1 cellular context compared by ENCODE assay signal in the genomic region with DNA sequence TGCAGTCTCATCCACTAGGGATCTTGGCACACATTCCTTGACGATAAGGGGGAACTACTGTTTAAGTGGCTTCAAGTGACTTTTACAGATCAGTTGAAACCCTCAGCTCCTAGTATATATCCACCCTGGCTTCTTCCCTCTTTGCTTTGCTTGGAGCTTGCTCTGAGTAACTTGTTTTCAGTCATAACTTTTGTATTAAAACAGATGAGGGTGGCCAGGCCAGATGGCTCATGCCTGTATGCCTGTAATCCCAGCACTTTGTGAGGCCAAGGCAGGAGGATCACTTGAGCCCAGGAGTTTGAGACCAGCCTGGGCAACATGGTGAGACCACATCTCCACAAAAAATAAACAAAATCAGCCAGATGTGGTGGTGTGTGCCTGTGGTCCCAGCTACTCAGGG.
TF ChIP-seq lines count a peak whose summit lies in the region.

No MANE protein-coding gene starts in this region.

TF ChIP-seq in HepG2, 621 proteins besides CTCF, POLR2A, EP300 and RAD21:
- TF ChIP-seq KAT8 (CRISPR knock-in tag; IDR thresholded peaks at IDR 0.05) (no peak), EHMT2 (IDR thresholded peaks at IDR 0.05; ENCODE audit: borderline replicate concordance, low read depth, low read length) (no peak), NCOA5 (CRISPR knock-in tag; IDR thresholded peaks at IDR 0.05) (no peak), NFE2L2 (IDR thresholded peaks at IDR 0.05; ENCODE audit: low read length) (no peak), KLF9 (CRISPR knock-in tag; IDR thresholded peaks at IDR 0.05; ENCODE audit: low read depth) (no peak), ZNF747 (CRISPR knock-in tag; IDR thresholded peaks at IDR 0.05; ENCODE audit: borderline replicate concordance) (no peak), ZFAT (CRISPR knock-in tag; conservative IDR thresholded peaks at IDR 0.05) (no peak), WIZ (CRISPR knock-in tag; IDR thresholded peaks at IDR 0.05) (no peak), ZSCAN20 (CRISPR knock-in tag; IDR thresholded peaks at IDR 0.05; ENCODE audit: borderline replicate concordance) (no peak), MTA1 (CRISPR knock-in tag; IDR thresholded peaks at IDR 0.05; ENCODE audit: borderline replicate concordance) (no peak), ZNF709 (CRISPR knock-in tag; IDR thresholded peaks at IDR 0.05) (no peak), ZNF138 (CRISPR knock-in tag; IDR thresholded peaks at IDR 0.05; ENCODE audit: low read depth) (no peak), ZNF841 (CRISPR knock-in tag; IDR thresholded peaks at IDR 0.05; ENCODE audit: borderline replicate concordance) (no peak), PCBP1 (IDR thresholded peaks at IDR 0.05; ENCODE audit: borderline replicate concordance, low read depth, low read length) (no peak), ZNF326 (CRISPR knock-in tag; IDR thresholded peaks at IDR 0.05; ENCODE audit: borderline replicate concordance) (no peak), ZKSCAN8 (CRISPR knock-in tag; IDR thresholded peaks at IDR 0.05; ENCODE audit: borderline replicate concordance) (no peak), SP5 (CRISPR knock-in tag; IDR thresholded peaks at IDR 0.05; ENCODE audit: borderline replicate concordance, low read depth) (no peak)
- TF ChIP-seq, protein P1, sequence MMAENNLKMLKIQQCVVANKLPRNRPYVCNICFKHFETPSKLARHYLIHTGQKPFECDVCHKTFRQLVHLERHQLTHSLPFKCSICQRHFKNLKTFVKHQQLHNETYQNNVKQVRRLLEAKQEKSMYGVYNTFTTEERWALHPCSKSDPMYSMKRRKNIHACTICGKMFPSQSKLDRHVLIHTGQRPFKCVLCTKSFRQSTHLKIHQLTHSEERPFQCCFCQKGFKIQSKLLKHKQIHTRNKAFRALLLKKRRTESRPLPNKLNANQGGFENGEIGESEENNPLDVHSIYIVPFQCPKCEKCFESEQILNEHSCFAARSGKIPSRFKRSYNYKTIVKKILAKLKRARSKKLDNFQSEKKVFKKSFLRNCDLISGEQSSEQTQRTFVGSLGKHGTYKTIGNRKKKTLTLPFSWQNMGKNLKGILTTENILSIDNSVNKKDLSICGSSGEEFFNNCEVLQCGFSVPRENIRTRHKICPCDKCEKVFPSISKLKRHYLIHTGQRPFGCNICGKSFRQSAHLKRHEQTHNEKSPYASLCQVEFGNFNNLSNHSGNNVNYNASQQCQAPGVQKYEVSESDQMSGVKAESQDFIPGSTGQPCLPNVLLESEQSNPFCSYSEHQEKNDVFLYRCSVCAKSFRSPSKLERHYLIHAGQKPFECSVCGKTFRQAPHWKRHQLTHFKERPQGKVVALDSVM (CRISPR knock-in tag; IDR thresholded peaks at IDR 0.05): no peak
- TF ChIP-seq, protein P2, sequence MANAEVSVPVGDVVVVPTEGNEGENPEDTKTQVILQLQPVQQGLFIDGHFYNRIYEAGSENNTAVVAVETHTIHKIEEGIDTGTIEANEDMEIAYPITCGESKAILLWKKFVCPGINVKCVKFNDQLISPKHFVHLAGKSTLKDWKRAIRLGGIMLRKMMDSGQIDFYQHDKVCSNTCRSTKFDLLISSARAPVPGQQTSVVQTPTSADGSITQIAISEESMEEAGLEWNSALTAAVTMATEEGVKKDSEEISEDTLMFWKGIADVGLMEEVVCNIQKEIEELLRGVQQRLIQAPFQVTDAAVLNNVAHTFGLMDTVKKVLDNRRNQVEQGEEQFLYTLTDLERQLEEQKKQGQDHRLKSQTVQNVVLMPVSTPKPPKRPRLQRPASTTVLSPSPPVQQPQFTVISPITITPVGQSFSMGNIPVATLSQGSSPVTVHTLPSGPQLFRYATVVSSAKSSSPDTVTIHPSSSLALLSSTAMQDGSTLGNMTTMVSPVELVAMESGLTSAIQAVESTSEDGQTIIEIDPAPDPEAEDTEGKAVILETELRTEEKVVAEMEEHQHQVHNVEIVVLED (CRISPR knock-in tag; IDR thresholded peaks at IDR 0.05; ENCODE audit: borderline replicate concordance): no peak
